In the genomic region with DNA sequence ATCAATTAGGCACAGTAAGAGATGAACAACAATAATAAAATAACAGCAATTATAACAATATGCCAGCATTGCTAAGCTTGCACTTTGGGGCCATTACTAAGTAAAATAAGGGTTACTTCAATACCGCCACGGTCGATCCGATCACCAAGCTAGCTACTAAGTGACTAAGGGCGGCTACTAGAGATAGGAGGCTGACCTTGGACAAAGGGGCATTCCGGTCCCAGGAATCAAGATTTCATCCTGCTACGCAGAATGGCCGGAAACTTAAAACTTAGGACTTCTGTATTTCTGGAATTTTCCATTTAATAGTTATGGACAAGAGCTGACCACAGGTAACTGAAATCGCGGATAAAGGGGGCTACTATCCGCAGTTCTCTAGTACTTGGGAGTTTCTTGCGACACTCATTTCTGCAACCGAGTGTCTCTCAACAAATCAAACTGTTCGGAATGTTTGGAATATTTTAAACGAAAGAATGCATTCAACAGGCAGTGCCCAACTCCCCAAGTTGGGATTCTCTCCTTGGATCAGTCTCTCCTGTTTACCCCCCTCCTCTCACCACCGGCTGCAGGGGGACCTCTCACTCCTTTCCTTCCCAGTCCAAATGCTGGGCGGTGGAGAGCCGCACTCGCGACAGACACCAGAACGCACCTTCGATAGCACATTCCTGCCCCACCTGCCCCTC, we compare ENCODE assay signal across 8 cellular contexts. TPM values are rescaled to one million over a fixed set of nuclear protein-coding genes. Genes with fewer than 3 reads are reported as not detected.
DNase-seq lines count a peak whose midpoint lies in the region; ATAC-seq and TF ChIP-seq lines count a peak whose summit lies in the region.

No MANE protein-coding gene starts in this region.

- CTCF ChIA-PET in activated B cell treated with CpG ODN at 0.5 μM for 24 hours (lab: Charles Lee) = no interaction called here

- H3K36me3 Mint-ChIP-seq in activated B cell treated with CpG ODN at 0.5 μM for 24 hours (ENCODE audit: low read depth) = no peaks in the 10 kb centered on the region
- no peaks in the 10 kb centered on the region for H3K36me3 Mint-ChIP-seq in progenitor cell of endocrine pancreas (ENCODE audit: insufficient read depth)

- H3K27ac Mint-ChIP-seq in activated B cell treated with CpG ODN at 0.5 μM for 24 hours (peak overlapping the region; percentile 37), progenitor cell of endocrine pancreas (peak overlapping the region; percentile 95)

- DNase-seq in NCI-H510A treated with DMSO at 0.1 percent for 48 hours (lab: John Stamatoyannopoulos, UW) (peak; percentile 34), NCI-H510A (lab: John Stamatoyannopoulos, UW) (no peak), activated B cell treated with CpG ODN at 0.5 μM for 24 hours (no peak), Right ventricle myocardium superior (no peak), progenitor cell of endocrine pancreas (ENCODE audit: low spot score, unreplicated experiment) (no peak), NCI-H1048 (lab: John Stamatoyannopoulos, UW) (no peak), SHP77 treated with DMSO at 0.1 percent for 48 hours (lab: John Stamatoyannopoulos, UW) (no peak), CD1c-positive myeloid dendritic cell (ENCODE audit: extremely low spot score) (no peak)

- H3K4me3 Mint-ChIP-seq in activated B cell treated with CpG ODN at 0.5 μM for 24 hours (peak overlapping the region; percentile 87), progenitor cell of endocrine pancreas (ENCODE audit: low read depth) (peak overlapping the region; percentile 97)

- H3K9me3 Mint-ChIP-seq in activated B cell treated with CpG ODN at 0.5 μM for 24 hours = no peaks in the 10 kb centered on the region
- no peaks in the 10 kb centered on the region for H3K9me3 Mint-ChIP-seq in progenitor cell of endocrine pancreas (ENCODE audit: low read depth)

- H3K27me3 Mint-ChIP-seq in activated B cell treated with CpG ODN at 0.5 μM for 24 hours (no peaks in the 10 kb centered on the region), progenitor cell of endocrine pancreas (peaks cover 23% of the 10 kb centered on the region)

- POLR2A ChIA-PET in activated B cell treated with CpG ODN at 0.5 μM for 24 hours (lab: Charles Lee) = interaction anchor here (0.6 kb wide), 1 partner anchor 76 kb away, joined by 11 read pairs; no protein-coding TSS in a partner anchor

- H3K4me1 Mint-ChIP-seq in activated B cell treated with CpG ODN at 0.5 μM for 24 hours = peaks cover 27% of the 10 kb centered on the region
- peaks cover 41% of the 10 kb centered on the region for H3K4me1 Mint-ChIP-seq in progenitor cell of endocrine pancreas (ENCODE audit: low read depth)

- no peak for TF ChIP-seq CTCF in activated B cell treated with CpG ODN at 0.5 μM for 24 hours (IDR thresholded peaks at IDR 0.05)
- no peak for TF ChIP-seq CTCF in progenitor cell of endocrine pancreas (IDR thresholded peaks at IDR 0.05; ENCODE audit: unreplicated experiment)

- intact Hi-C loops in activated B cell treated with CpG ODN at 0.5 μM for 24 hours (cut with micrococcal nuclease) = no loop called here
- intact Hi-C loops in Right ventricle myocardium superior (cut with DNase I) = no loop called here

- ATAC-seq in activated B cell treated with CpG ODN at 0.5 μM for 24 hours (ENCODE audit: low read depth) (no peak), Right ventricle myocardium superior (ENCODE audit: poor library complexity) (peak; percentile 18)

RNA-seq across cellular contexts. Expression of a gene that starts 0.6 kb away (rescaled TPM):
- total RNA-seq in activated B cell treated with CpG ODN at 0.5 μM for 24 hours = 9.7 and 12.0 TPM in 2 replicates
- total RNA-seq in Right ventricle myocardium superior = 65.3 TPM
- 109 and 111 TPM in 2 replicates for total RNA-seq in progenitor cell of endocrine pancreas

RNA-seq across cellular contexts. Expression of a gene that starts 44.8 kb away (rescaled TPM):
- total RNA-seq in activated B cell treated with CpG ODN at 0.5 μM for 24 hours = 4.7 and 6.3 TPM in 2 replicates
- 1.8 TPM for total RNA-seq in Right ventricle myocardium superior
- 18.7 and 19.7 TPM in 2 replicates for total RNA-seq in progenitor cell of endocrine pancreas

RNA-seq across cellular contexts. Expression of a gene that starts 47.4 kb away (rescaled TPM):
- total RNA-seq in activated B cell treated with CpG ODN at 0.5 μM for 24 hours = 0.35 and 0.44 TPM in 2 replicates
- total RNA-seq in Right ventricle myocardium superior = not detected
- total RNA-seq in progenitor cell of endocrine pancreas = not detected in 2 replicates
